19 cellular contexts compared by ENCODE assay signal in the genomic region with DNA sequence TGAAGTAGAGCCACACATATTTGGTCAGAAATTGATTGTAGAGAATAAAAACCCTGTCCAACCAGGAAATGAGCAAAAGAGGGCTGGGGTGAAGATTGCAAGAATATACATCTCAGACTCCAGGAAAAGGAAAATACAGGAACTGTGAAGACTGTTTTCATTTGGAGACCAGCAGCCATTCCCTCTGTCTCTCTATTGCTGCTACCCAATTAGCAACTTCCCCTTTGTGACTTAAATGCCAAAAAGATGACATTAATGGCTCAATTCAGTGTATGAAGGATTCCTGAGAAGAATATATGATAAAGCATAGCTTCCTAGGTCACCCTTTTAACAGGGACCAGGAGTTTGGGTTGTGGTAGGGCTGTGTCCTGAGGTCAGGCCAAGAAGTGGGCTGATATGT. TPM values are rescaled to one million over a fixed set of nuclear protein-coding genes. Genes with fewer than 3 reads are reported as not detected.
DNase-seq lines count a peak whose midpoint lies in the region; ATAC-seq and TF ChIP-seq lines count a peak whose summit lies in the region.
"Had no signal": no experiment of that assay in that cellular context is flagged by ENCODE, and none has a peak within 500 bp of the region (broad histone marks: within the 10 kb centered on the region; RNA-seq: fewer than 3 reads in every experiment).

No MANE protein-coding gene starts in this region.

- no peaks in the 10 kb centered on the region for H3K9me2 ChIP-seq in GM23338 (ENCODE audit: insufficient read depth)

- H3K4me1 Mint-ChIP-seq in GM23338, result peaks cover 22% of the 10 kb centered on the region
- H3K4me1 Mint-ChIP-seq in type B pancreatic cell (ENCODE audit: unreplicated experiment), result peaks cover 10% of the 10 kb centered on the region

- H3K9me3 Mint-ChIP-seq in GM23338, result no peaks in the 10 kb centered on the region
- no peaks in the 10 kb centered on the region for H3K9me3 Mint-ChIP-seq in type B pancreatic cell

- H3K4me2 ChIP-seq in GM23338, result no peak overlapping the region

- H3K4me3 Mint-ChIP-seq in GM23338, result no peak overlapping the region
- no peak overlapping the region for H3K4me3 Mint-ChIP-seq in type B pancreatic cell

- no peaks in the 10 kb centered on the region for H3K79me2 ChIP-seq in GM23338 (replicated peaks; ENCODE audit: insufficient read depth)

- H4K20me1 ChIP-seq in GM23338 (replicated peaks; ENCODE audit: insufficient read depth), result no peaks in the 10 kb centered on the region

- H3K36me3 ChIP-seq in neutrophil (peaks cover 33% of the 10 kb centered on the region), GM23338 (ENCODE audit: insufficient read depth) (peaks cover 6% of the 10 kb centered on the region)

- H3K27me3 ChIP-seq in neutrophil, result no peaks in the 10 kb centered on the region
- no peaks in the 10 kb centered on the region for H3K27me3 ChIP-seq in GM23338 (ENCODE audit: insufficient read depth)

- no peak overlapping the region for H3K27ac Mint-ChIP-seq in GM23338
- no peak overlapping the region for H3K27ac Mint-ChIP-seq in type B pancreatic cell

- no peaks in the 10 kb centered on the region for H3K9me3 ChIP-seq in neutrophil
- H3K9me3 ChIP-seq: HAP-1 had no signal

- H3K4me3 ChIP-seq in neutrophil (ENCODE audit: low read depth in 1 of 2, low read length in 1 of 2) (no peak overlapping the region), GM23338 (no peak overlapping the region)
- H3K4me3 ChIP-seq: HAP-1, SK-N-MC had no signal

- H3K27ac ChIP-seq in neutrophil, result peak overlapping the region; percentile 29
- no peak overlapping the region; the same call in 1 of the 2 replicates for H3K27ac ChIP-seq in GM23338 (ENCODE audit: low read depth)
- H3K27ac ChIP-seq: C4-2B, SK-N-MC had no signal

- H3K27me3 Mint-ChIP-seq in GM23338 (ENCODE audit: insufficient read depth, low read depth, poor library complexity) (no peaks in the 10 kb centered on the region), type B pancreatic cell (no peaks in the 10 kb centered on the region)

- H3K4me1 ChIP-seq in neutrophil (ENCODE audit: control insufficient read depth in 1 of 2, insufficient read depth in 1 of 2, low read depth in 1 of 2, low read length in 1 of 2), result no peaks in the 10 kb centered on the region
- H3K4me1 ChIP-seq in GM23338 (ENCODE audit: insufficient read depth), result peaks cover 25% of the 10 kb centered on the region

- no peaks in the 10 kb centered on the region for H3F3A ChIP-seq in GM23338 (replicated peaks; ENCODE audit: low read depth)

- H3K36me3 Mint-ChIP-seq in GM23338 (ENCODE audit: low read depth) (peaks cover 18% of the 10 kb centered on the region; the same call in 2 of the 3 replicates), type B pancreatic cell (peaks cover 13% of the 10 kb centered on the region)

- no peak overlapping the region for H2AFZ ChIP-seq in GM23338

- no peak for ATAC-seq in GM23338
- ATAC-seq: Right ventricle myocardium inferior had no signal

- DNase-seq in GDM1 (lab: John Stamatoyannopoulos, UW) (peak; percentile 6), MV-4-11 (lab: John Stamatoyannopoulos, UW) (peak; percentile 60), SKM-1 (lab: John Stamatoyannopoulos, UW; ENCODE audit: unreplicated experiment) (peak; percentile 52), GM23338 (ENCODE audit: low spot score) (no peak), type B pancreatic cell (ENCODE audit: extremely low spot score, unreplicated experiment) (no peak)
- no peak for DNase-seq in activated CD4-positive, alpha-beta T cell treated with anti-CD3 and anti-CD28 coated beads, Interleukin-2, amount 50 U/mL, for 1 hour
- DNase-seq: ACHN, DMS79 treated with DMSO at 0.1 percent for 48 hours, NCI-H1048, NCI-H1436, NCI-H1930, NCI-H226, NCI-H524, T-helper 1 cell had no signal

- TF ChIP-seq CTCF in neutrophil (IDR thresholded peaks at IDR 0.05), result no peak
- TF ChIP-seq CTCF in GM23338 (conservative IDR thresholded peaks at IDR 0.05; ENCODE audit: low read depth in 2 of 2), result no peak
- no peak for TF ChIP-seq CTCF in type B pancreatic cell (conservative IDR thresholded peaks at IDR 0.05)

TF ChIP-seq in GM23338, 12 proteins besides CTCF, POLR2A, EP300 and RAD21:
- TF ChIP-seq, protein P1, sequence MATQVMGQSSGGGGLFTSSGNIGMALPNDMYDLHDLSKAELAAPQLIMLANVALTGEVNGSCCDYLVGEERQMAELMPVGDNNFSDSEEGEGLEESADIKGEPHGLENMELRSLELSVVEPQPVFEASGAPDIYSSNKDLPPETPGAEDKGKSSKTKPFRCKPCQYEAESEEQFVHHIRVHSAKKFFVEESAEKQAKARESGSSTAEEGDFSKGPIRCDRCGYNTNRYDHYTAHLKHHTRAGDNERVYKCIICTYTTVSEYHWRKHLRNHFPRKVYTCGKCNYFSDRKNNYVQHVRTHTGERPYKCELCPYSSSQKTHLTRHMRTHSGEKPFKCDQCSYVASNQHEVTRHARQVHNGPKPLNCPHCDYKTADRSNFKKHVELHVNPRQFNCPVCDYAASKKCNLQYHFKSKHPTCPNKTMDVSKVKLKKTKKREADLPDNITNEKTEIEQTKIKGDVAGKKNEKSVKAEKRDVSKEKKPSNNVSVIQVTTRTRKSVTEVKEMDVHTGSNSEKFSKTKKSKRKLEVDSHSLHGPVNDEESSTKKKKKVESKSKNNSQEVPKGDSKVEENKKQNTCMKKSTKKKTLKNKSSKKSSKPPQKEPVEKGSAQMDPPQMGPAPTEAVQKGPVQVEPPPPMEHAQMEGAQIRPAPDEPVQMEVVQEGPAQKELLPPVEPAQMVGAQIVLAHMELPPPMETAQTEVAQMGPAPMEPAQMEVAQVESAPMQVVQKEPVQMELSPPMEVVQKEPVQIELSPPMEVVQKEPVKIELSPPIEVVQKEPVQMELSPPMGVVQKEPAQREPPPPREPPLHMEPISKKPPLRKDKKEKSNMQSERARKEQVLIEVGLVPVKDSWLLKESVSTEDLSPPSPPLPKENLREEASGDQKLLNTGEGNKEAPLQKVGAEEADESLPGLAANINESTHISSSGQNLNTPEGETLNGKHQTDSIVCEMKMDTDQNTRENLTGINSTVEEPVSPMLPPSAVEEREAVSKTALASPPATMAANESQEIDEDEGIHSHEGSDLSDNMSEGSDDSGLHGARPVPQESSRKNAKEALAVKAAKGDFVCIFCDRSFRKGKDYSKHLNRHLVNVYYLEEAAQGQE (IDR thresholded peaks at IDR 0.05; ENCODE audit: unreplicated experiment), result no peak
- TF ChIP-seq ZNF114 (CRISPR knock-in tag; IDR thresholded peaks at IDR 0.05) (no peak), POLR2AphosphoS5 (IDR thresholded peaks at IDR 0.05; ENCODE audit: low read depth) (no peak), EZH2phosphoT487 (IDR thresholded peaks at IDR 0.05; ENCODE audit: unreplicated experiment) (no peak), CREB1 (CRISPR knock-in tag; IDR thresholded peaks at IDR 0.05; ENCODE audit: low read depth) (no peak)

RNA-seq across cellular contexts. Expression of a gene that starts 31.6 kb away (rescaled TPM):
- 36.8 and 50.3 TPM in 2 replicates for total RNA-seq in GM23338 (2014; rRNA removed; shearing (Covaris generic))
- polyA plus RNA-seq in GM23338 (2016; fragmentation: Nextera tagmentation; extraction: Ambion mirVana), result 19.1 and 23.4 TPM in 2 replicates
- total RNA-seq in type B pancreatic cell (ENCODE audit: low replicate concordance), result 41.3 and 41.5 TPM in 2 replicates

RNA-seq across cellular contexts. Expression of a gene that starts 41.0 kb away (rescaled TPM):
- 20.6 and 25.8 TPM in 2 replicates for total RNA-seq in GM23338 (2014; rRNA removed; shearing (Covaris generic))
- polyA plus RNA-seq in GM23338 (2016; fragmentation: Nextera tagmentation; extraction: Ambion mirVana), result 13.4 and 16.9 TPM in 2 replicates
- total RNA-seq in type B pancreatic cell (ENCODE audit: low replicate concordance), result 22.7 and 25.8 TPM in 2 replicates

RNA-seq across cellular contexts. Expression of a gene that starts 45.4 kb away (rescaled TPM):
- total RNA-seq in GM23338 (2014; rRNA removed; shearing (Covaris generic)), result 67.3 and 81.3 TPM in 2 replicates
- polyA plus RNA-seq in GM23338 (2016; fragmentation: Nextera tagmentation; extraction: Ambion mirVana), result 18.5 and 21.1 TPM in 2 replicates
- 90.6 and 124 TPM in 2 replicates for total RNA-seq in type B pancreatic cell (ENCODE audit: low replicate concordance)

Comparison
In these comparisons a context has a peak if more than half of its experiments do, and no peak if none do; other contexts are left out.
1. DNase-seq: peak in GDM1 (single experiment), MV-4-11 (single experiment) and SKM-1 (single experiment); none in GM23338 (single experiment), type B pancreatic cell (single experiment) and activated CD4-positive, alpha-beta T cell treated with anti-CD3 and anti-CD28 coated beads, Interleukin-2, amount 50 U/mL, for 1 hour (single experiment).